1 cellular context compared by ENCODE assay signal in the genomic region with DNA sequence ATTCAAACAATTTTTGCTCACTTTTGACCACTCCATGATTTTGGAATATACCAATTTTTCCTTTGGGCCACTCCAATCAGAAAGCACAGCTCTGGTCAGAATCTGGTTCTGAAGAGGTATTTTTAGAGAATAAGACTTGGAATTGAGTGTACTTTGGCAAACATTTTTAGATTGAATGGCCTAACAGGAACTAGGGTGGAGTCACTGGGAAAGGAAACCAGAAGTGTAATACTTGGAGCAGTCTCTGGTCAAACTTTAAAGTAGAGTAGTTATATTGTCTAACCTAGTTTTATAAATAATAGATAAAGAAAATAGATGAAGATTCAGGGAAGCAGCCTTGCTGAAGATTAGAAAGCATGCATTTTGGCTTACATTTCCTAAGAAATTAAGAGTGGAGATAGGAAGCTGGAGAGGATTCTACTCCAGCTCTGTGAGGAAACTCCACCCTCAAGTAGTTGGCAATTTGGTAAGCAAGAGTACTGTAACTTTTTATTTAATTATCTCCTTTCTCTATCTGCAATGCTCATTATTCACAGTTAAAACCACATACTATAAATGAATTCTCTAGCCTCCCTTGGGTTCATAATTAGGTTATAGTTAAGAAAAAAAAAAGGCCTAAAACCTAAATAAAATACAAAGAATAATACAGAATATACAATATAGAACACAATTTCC.
A peak's percentile ranks its signal among the peaks of the same experiment; 100 is the strongest.
TF ChIP-seq lines count a peak whose summit lies in the region.

No MANE protein-coding gene starts in this region.

TF ChIP-seq in K562, 482 proteins besides CTCF, POLR2A, EP300 and RAD21 (continued from another document):
- TF ChIP-seq, protein P1, sequence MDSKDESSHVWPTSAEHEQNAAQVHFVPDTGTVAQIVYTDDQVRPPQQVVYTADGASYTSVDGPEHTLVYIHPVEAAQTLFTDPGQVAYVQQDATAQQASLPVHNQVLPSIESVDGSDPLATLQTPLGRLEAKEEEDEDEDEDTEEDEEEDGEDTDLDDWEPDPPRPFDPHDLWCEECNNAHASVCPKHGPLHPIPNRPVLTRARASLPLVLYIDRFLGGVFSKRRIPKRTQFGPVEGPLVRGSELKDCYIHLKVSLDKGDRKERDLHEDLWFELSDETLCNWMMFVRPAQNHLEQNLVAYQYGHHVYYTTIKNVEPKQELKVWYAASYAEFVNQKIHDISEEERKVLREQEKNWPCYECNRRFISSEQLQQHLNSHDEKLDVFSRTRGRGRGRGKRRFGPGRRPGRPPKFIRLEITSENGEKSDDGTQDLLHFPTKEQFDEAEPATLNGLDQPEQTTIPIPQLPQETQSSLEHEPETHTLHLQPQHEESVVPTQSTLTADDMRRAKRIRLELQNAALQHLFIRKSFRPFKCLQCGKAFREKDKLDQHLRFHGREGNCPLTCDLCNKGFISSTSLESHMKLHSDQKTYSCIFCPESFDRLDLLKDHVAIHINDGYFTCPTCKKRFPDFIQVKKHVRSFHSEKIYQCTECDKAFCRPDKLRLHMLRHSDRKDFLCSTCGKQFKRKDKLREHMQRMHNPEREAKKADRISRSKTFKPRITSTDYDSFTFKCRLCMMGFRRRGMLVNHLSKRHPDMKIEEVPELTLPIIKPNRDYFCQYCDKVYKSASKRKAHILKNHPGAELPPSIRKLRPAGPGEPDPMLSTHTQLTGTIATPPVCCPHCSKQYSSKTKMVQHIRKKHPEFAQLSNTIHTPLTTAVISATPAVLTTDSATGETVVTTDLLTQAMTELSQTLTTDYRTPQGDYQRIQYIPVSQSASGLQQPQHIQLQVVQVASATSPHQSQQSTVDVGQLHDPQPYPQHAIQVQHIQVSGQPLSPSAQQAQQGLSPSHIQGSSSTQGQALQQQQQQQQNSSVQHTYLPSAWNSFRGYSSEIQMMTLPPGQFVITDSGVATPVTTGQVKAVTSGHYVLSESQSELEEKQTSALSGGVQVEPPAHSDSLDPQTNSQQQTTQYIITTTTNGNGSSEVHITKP (IDR thresholded peaks at IDR 0.05; ENCODE audit: partially characterized antibody), result peak; percentile 28
